In genomic region chr19:3543150-3544053, GRCh38 we compare ENCODE assay signal across 22 cellular contexts. TPM values are rescaled to one million over a fixed set of nuclear protein-coding genes. Genes with fewer than 3 reads are reported as not detected.
A peak's percentile ranks its signal among the peaks of the same experiment; 100 is the strongest.
DNase-seq lines count a peak whose midpoint lies in the region; ATAC-seq and TF ChIP-seq lines count a peak whose summit lies in the region.
"Had no signal": no experiment of that assay in that cellular context is flagged by ENCODE, and none has a peak within 500 bp of the region (broad histone marks: within the 10 kb centered on the region; RNA-seq: fewer than 3 reads in every experiment).

No MANE protein-coding gene starts in this region.

- 98% methylated on average over 47 of the region's 47 CpGs for WGBS in thymus

- H3K36me3 ChIP-seq in left ventricle myocardium inferior: peaks cover 17% of the 10 kb centered on the region
- H3K36me3 ChIP-seq in thymus (ENCODE audit: control insufficient read depth, insufficient read depth): peaks cover 61% of the 10 kb centered on the region

- H3K4me3 ChIP-seq in left ventricle myocardium inferior (no peak overlapping the region), thymus (ENCODE audit: low read length) (no peak overlapping the region)
- H3K4me3 ChIP-seq: A549; BLaER1 treated with 17β-estradiol and CSF1 and Interleukin-3, amounts not matched to agents 10 nM and 100 nM; body of pancreas; skin epidermis had no signal

- H3K27ac ChIP-seq in left ventricle myocardium inferior (replicated peaks) (no peak overlapping the region), thymus (ENCODE audit: low read depth) (peak overlapping the region; percentile 34)
- H3K27ac ChIP-seq: A549; BLaER1 treated with 17β-estradiol and CSF1 and Interleukin-3, amounts not matched to agents 10 nM and 100 nM; body of pancreas; epithelial cell of prostate had no signal

- peak; percentile 54 for DNase-seq in left cardiac atrium
- DNase-seq in left ventricle myocardium inferior: no peak
- peak; percentile 82 for DNase-seq in globus pallidus (ENCODE audit: low spot score)
- DNase-seq in occipital lobe (lab: John Stamatoyannopoulos, UW): peak; percentile 43
- no peak for DNase-seq in NCI-H1092 treated with DMSO at 0.1 percent for 48 hours (lab: John Stamatoyannopoulos, UW)
- DNase-seq in cerebellar cortex (ENCODE audit: low spot score): no peak
- no peak for DNase-seq in activated CD4-positive, alpha-beta T cell treated with anti-CD3 and anti-CD28 coated beads, Interleukin-2, amount 50 U/mL, for 48 hours
- DNase-seq: activated CD8-positive, alpha-beta T cell treated with anti-CD3 and anti-CD28 coated beads for 36 hours; activated T-cell treated with anti-CD3 and anti-CD28 coated beads, Interleukin-2, amount 50 U/mL, for 4 hours; body of pancreas; H7; NCI-H2081; NCI-H526; T-helper 1 cell had no signal

- H3K27me3 ChIP-seq in left ventricle myocardium inferior (ENCODE audit: low read depth) (no peaks in the 10 kb centered on the region), thymus (ENCODE audit: control insufficient read depth, insufficient read depth) (no peaks in the 10 kb centered on the region)
- H3K27me3 ChIP-seq: BLaER1 treated with 17β-estradiol and CSF1 and Interleukin-3, amounts not matched to agents 10 nM and 100 nM; body of pancreas had no signal

- TF ChIP-seq CTCF in left ventricle myocardium inferior (IDR thresholded peaks at IDR 0.05; ENCODE audit: borderline replicate concordance): no peak

- ATAC-seq in left cardiac atrium: peak in 1 of 2 donors; percentile 2
- ATAC-seq: A549; activated CD8-positive, alpha-beta T cell treated with anti-CD3 and anti-CD28 coated beads for 36 hours; activated T-cell treated with anti-CD3 and anti-CD28 coated beads, Interleukin-2, amount 50 U/mL, for 4 hours; body of pancreas; Right ventricle myocardium inferior had no signal

- peaks cover 11% of the 10 kb centered on the region for H3K4me1 ChIP-seq in left ventricle myocardium inferior
- H3K4me1 ChIP-seq in thymus (ENCODE audit: control insufficient read depth, insufficient read depth, low read length): no peaks in the 10 kb centered on the region
- H3K4me1 ChIP-seq: A549 had no signal

- intact Hi-C loops in left cardiac atrium (cut with DNase I) (loop anchor here (2.0 to 10.0 kb wide), 2 partner anchors 75 to 161 kb away; partner anchors contain the start of genes PIP5K1C (in 2 of the 2) and TJP3 (in 2 of the 2)), left ventricle myocardium inferior (cut with micrococcal nuclease) (no loop called here)

- H3K9me3 ChIP-seq in left ventricle myocardium inferior (replicated peaks) (no peaks in the 10 kb centered on the region), thymus (ENCODE audit: control insufficient read depth) (no peaks in the 10 kb centered on the region)
- H3K9me3 ChIP-seq: A549, body of pancreas had no signal

RNA-seq across cellular contexts. Expression of gene TEKTIP1, which starts 4.4 kb away (rescaled TPM):
- under 1 TPM in 1 of 2 donors, not detected in 1; 0.52 TPM for total RNA-seq in left cardiac atrium
- not detected for total RNA-seq in left ventricle myocardium inferior
- not detected for total RNA-seq in occipital lobe
- polyA plus RNA-seq in thymus: 4.9 TPM
- total RNA-seq: G401, H7, Right ventricle myocardium inferior had no signal
- polyA plus RNA-seq: A549, liver had no signal

RNA-seq across cellular contexts. Expression of gene MFSD12, which starts 14.0 kb away (rescaled TPM):
- 10 to 100 TPM; 29.8 to 40.4 TPM for total RNA-seq in left cardiac atrium
- total RNA-seq in left ventricle myocardium inferior: 23.5 TPM
- total RNA-seq in occipital lobe: 32.9 TPM
- 76.0 TPM for polyA plus RNA-seq in thymus

RNA-seq across cellular contexts. Expression of gene HMG20B, which starts 29.3 kb away (rescaled TPM):
- total RNA-seq in left cardiac atrium (10 to 100 TPM; 34.8 to 42.0 TPM), left ventricle myocardium inferior (34.8 TPM), occipital lobe (9.4 TPM)
- 111 TPM for polyA plus RNA-seq in thymus

RNA-seq across cellular contexts. Expression of gene FZR1, which starts 37.3 kb away (rescaled TPM):
- 10 to 100 TPM; 19.5 to 22.6 TPM for total RNA-seq in left cardiac atrium
- total RNA-seq in left ventricle myocardium inferior: 20.7 TPM
- total RNA-seq in occipital lobe: 42.0 TPM
- polyA plus RNA-seq in thymus: 26.2 TPM

RNA-seq across cellular contexts. Expression of gene GIPC3, which starts 41.9 kb away (rescaled TPM):
- 1 to 10 TPM; 1.5 to 1.6 TPM for total RNA-seq in left cardiac atrium
- total RNA-seq in left ventricle myocardium inferior: 1.6 TPM
- total RNA-seq in occipital lobe: not detected
- polyA plus RNA-seq in thymus: 0.91 TPM
- total RNA-seq: G401 had no signal

Comparison
In these comparisons a context has a peak if more than half of its experiments do, and no peak if none do; other contexts are left out.
1. DNase-seq: peak in left cardiac atrium (single experiment), globus pallidus (single experiment) and occipital lobe (single experiment); none in left ventricle myocardium inferior (single experiment), NCI-H1092 treated with DMSO at 0.1 percent for 48 hours (single experiment), cerebellar cortex (single experiment) and activated CD4-positive, alpha-beta T cell treated with anti-CD3 and anti-CD28 coated beads, Interleukin-2, amount 50 U/mL, for 48 hours (0 of 2).